16 cellular contexts compared by ENCODE assay signal in genomic region chr3:31692714-31693113, GRCh38.
DNase-seq lines count a peak whose midpoint lies in the region; ATAC-seq and TF ChIP-seq lines count a peak whose summit lies in the region.
"Had no signal": no experiment of that assay in that cellular context is flagged by ENCODE, and none has a peak within 500 bp of the region (broad histone marks: within the 10 kb centered on the region; RNA-seq: fewer than 3 reads in every experiment).

No MANE protein-coding gene starts in this region.

- 71% methylated on average over 5 of the region's 5 CpGs for WGBS in hepatocyte (ENCODE audit: low lambda C conversion rate, missing lambda C conversion rate)

- H4K20me1 ChIP-seq in OCI-LY3 (ENCODE audit: insufficient read depth, low read length), result no peaks in the 10 kb centered on the region
- no peaks in the 10 kb centered on the region for H4K20me1 ChIP-seq in hepatocyte (ENCODE audit: insufficient read depth, poor library complexity, severe bottlenecking)

- H3K9me2 ChIP-seq in hepatocyte (replicated peaks; ENCODE audit: insufficient read depth), result no peaks in the 10 kb centered on the region

- H3K9me3 ChIP-seq in OCI-LY3 (ENCODE audit: insufficient read depth, low read length) (no peaks in the 10 kb centered on the region), hepatocyte (ENCODE audit: low read depth) (no peaks in the 10 kb centered on the region)

- no peak overlapping the region for H3K4me3 ChIP-seq in OCI-LY3 (ENCODE audit: low read length)
- H3K4me3 ChIP-seq in hepatocyte, result no peak overlapping the region
- H3K4me3 ChIP-seq: heart right ventricle had no signal

- H3K9ac ChIP-seq in OCI-LY3 (ENCODE audit: low read length), result no peak overlapping the region

- H3K27me3 ChIP-seq in OCI-LY3 (ENCODE audit: low read depth, low read length), result no peaks in the 10 kb centered on the region
- no peaks in the 10 kb centered on the region for H3K27me3 ChIP-seq in hepatocyte
- H3K27me3 ChIP-seq: heart right ventricle had no signal

- peaks cover 5% of the 10 kb centered on the region for H3K36me3 ChIP-seq in OCI-LY3 (replicated peaks; ENCODE audit: low read depth, low read length)
- H3K36me3 ChIP-seq in hepatocyte (replicated peaks; ENCODE audit: insufficient read depth, low read depth), result no peaks in the 10 kb centered on the region
- H3K36me3 ChIP-seq: heart right ventricle had no signal

- H3K79me2 ChIP-seq in OCI-LY3 (ENCODE audit: low read length), result no peaks in the 10 kb centered on the region
- no peaks in the 10 kb centered on the region for H3K79me2 ChIP-seq in hepatocyte

- H3K27ac ChIP-seq in OCI-LY3 (ENCODE audit: low read length), result no peak overlapping the region
- H3K27ac ChIP-seq in hepatocyte, result peak overlapping the region; percentile 80
- H3K27ac ChIP-seq: C4-2B had no signal

- no peak overlapping the region for H2AFZ ChIP-seq in OCI-LY3 (ENCODE audit: low read depth, low read length)
- H2AFZ ChIP-seq in hepatocyte, result no peak overlapping the region

- DNase-seq in NCI-H748 (lab: John Stamatoyannopoulos, UW; ENCODE audit: unreplicated experiment) (peak; percentile 2), NCI-H748 treated with DMSO at 0.1 percent for 48 hours (lab: John Stamatoyannopoulos, UW) (no peak), hepatocyte (ENCODE audit: low spot score) (no peak), NCI-H1048 (lab: John Stamatoyannopoulos, UW) (no peak), NCI-H524 (lab: John Stamatoyannopoulos, UW) (no peak)
- DNase-seq: activated CD4-positive, CD25-positive, alpha-beta regulatory T cell treated with anti-CD3 and anti-CD28 coated beads, Interleukin-2, amount 50 U/mL, for 72 hours; activated effector memory CD4-positive, alpha-beta T cell treated with anti-CD3 and anti-CD28 coated beads, Interleukin-2, amount 50 U/mL, for 16 hours; amniotic stem cell; effector memory CD4-positive, alpha-beta T cell; heart right ventricle; stimulated activated CD4-positive, alpha-beta T cell treated with anti-CD3 and anti-CD28 coated beads, Interleukin-15, amount 100 ng/mL, for 24 hours; stimulated activated naive CD8-positive, alpha-beta T cell treated with anti-CD3 and anti-CD28 coated beads, Interleukin-15, Interleukin-2, amounts not matched to agents 100 U/mL and 50 U/mL, for 24 hours had no signal

- H3K4me1 ChIP-seq in OCI-LY3 (ENCODE audit: low read length) (no peaks in the 10 kb centered on the region), hepatocyte (ENCODE audit: insufficient read depth) (no peaks in the 10 kb centered on the region)

- TF ChIP-seq CTCF in GM12873 (IDR thresholded peaks at IDR 0.05; ENCODE audit: insufficient read depth, low read depth, low read length, missing control alignments) (peak; percentile 41), OCI-LY3 (IDR thresholded peaks at IDR 0.05; ENCODE audit: low read depth, low read length) (peak; percentile 47), hepatocyte (IDR thresholded peaks at IDR 0.05; ENCODE audit: poor library complexity) (no peak)

- H3K4me2 ChIP-seq in OCI-LY3 (ENCODE audit: low read length), result no peak overlapping the region
- H3K4me2 ChIP-seq in hepatocyte, result no peak overlapping the region

- no peak for ATAC-seq in GM19035 (IDR thresholded peaks at IDR 0.05; ENCODE audit: unreplicated experiment)
- ATAC-seq: stimulated activated naive CD8-positive, alpha-beta T cell treated with anti-CD3 and anti-CD28 coated beads, Interleukin-15, Interleukin-2, amounts not matched to agents 100 U/mL and 50 U/mL, for 24 hours had no signal
